18 cellular contexts compared by ENCODE assay signal in genomic region chr1:203295796-203296195, GRCh38. TPM values are rescaled to one million over a fixed set of nuclear protein-coding genes. Genes with fewer than 3 reads are reported as not detected.
DNase-seq lines count a peak whose midpoint lies in the region; ATAC-seq lines count a peak whose summit lies in the region.
"Had no signal": no experiment of that assay in that cellular context is flagged by ENCODE, and none has a peak within 500 bp of the region (broad histone marks: within the 10 kb centered on the region; RNA-seq: fewer than 3 reads in every experiment).

No MANE protein-coding gene starts in this region.

- H3K9me3 Mint-ChIP-seq in activated CD4-positive, alpha-beta T cell treated with anti-CD3 and anti-CD28 coated beads for 36 hours (ENCODE audit: low read depth), result no peaks in the 10 kb centered on the region
- no peaks in the 10 kb centered on the region for H3K9me3 Mint-ChIP-seq in effector memory CD8-positive, alpha-beta T cell
- H3K9me3 Mint-ChIP-seq in stimulated activated memory B cell treated with anti-CD40 and anti-IgM and Interleukin-4, amounts not matched to agents 10 μg/mL and 1 μg/mL and 100 μg/mL, for 72 hours, result no peaks in the 10 kb centered on the region
- H3K9me3 Mint-ChIP-seq: activated CD4-positive, alpha-beta memory T cell treated with anti-CD3 and anti-CD28 coated beads for 36 hours had no signal

- POLR2A ChIA-PET in activated CD4-positive, alpha-beta T cell treated with anti-CD3 and anti-CD28 coated beads for 36 hours (lab: Charles Lee), result interaction anchor here (0.8 to 1.8 kb wide), 3 partner anchors 11 to 29 kb away, joined by 3 to 11 read pairs (median 7); no protein-coding TSS in a partner anchor

- peak overlapping the region; percentile 64 for H3K27ac Mint-ChIP-seq in activated CD4-positive, alpha-beta T cell treated with anti-CD3 and anti-CD28 coated beads for 36 hours
- peak overlapping the region; percentile 38 to 60 for H3K27ac Mint-ChIP-seq in effector memory CD8-positive, alpha-beta T cell
- peak overlapping the region; percentile 83 for H3K27ac Mint-ChIP-seq in stimulated activated memory B cell treated with anti-CD40 and anti-IgM and Interleukin-4, amounts not matched to agents 10 μg/mL and 1 μg/mL and 100 μg/mL, for 72 hours
- H3K27ac Mint-ChIP-seq: activated CD4-positive, alpha-beta memory T cell treated with anti-CD3 and anti-CD28 coated beads for 36 hours had no signal

- intact Hi-C loops in activated CD4-positive, alpha-beta T cell treated with anti-CD3 and anti-CD28 coated beads for 36 hours (cut with DNase I, micrococcal nuclease), result no loop called here

- no peaks in the 10 kb centered on the region for H3K36me3 Mint-ChIP-seq in activated CD4-positive, alpha-beta T cell treated with anti-CD3 and anti-CD28 coated beads for 36 hours (ENCODE audit: low read depth)
- H3K36me3 Mint-ChIP-seq in effector memory CD8-positive, alpha-beta T cell (ENCODE audit: insufficient read depth), result peaks cover 4% of the 10 kb centered on the region
- H3K36me3 Mint-ChIP-seq in stimulated activated memory B cell treated with anti-CD40 and anti-IgM and Interleukin-4, amounts not matched to agents 10 μg/mL and 1 μg/mL and 100 μg/mL, for 72 hours, result no peaks in the 10 kb centered on the region
- H3K36me3 Mint-ChIP-seq: activated CD4-positive, alpha-beta memory T cell treated with anti-CD3 and anti-CD28 coated beads for 36 hours had no signal

- DNase-seq in activated CD4-positive, alpha-beta T cell treated with anti-CD3 and anti-CD28 coated beads for 36 hours, result no peak
- DNase-seq in activated CD4-positive, alpha-beta T cell treated with anti-CD3 and anti-CD28 coated beads for 1 hour, result no peak
- peak; percentile 87 for DNase-seq in NCI-H69 (lab: John Stamatoyannopoulos, UW)
- no peak for DNase-seq in effector memory CD8-positive, alpha-beta T cell
- DNase-seq in activated naive CD4-positive, alpha-beta T cell treated with Interleukin-2 at 50 U/mL for 16 hours, result no peak
- DNase-seq: activated CD4-positive, alpha-beta memory T cell treated with anti-CD3 and anti-CD28 coated beads for 36 hours; Calu3; foreskin melanocyte; IMR-90; left ventricle myocardium inferior; right lobe of liver; SHP77; T1000; tibial artery had no signal

- peaks cover 60% of the 10 kb centered on the region for H3K4me1 Mint-ChIP-seq in activated CD4-positive, alpha-beta T cell treated with anti-CD3 and anti-CD28 coated beads for 36 hours
- H3K4me1 Mint-ChIP-seq in effector memory CD8-positive, alpha-beta T cell (ENCODE audit: low read depth in 2 of 2), result peaks cover 17 to 21% of the 10 kb centered on the region in 2 donors
- H3K4me1 Mint-ChIP-seq in stimulated activated memory B cell treated with anti-CD40 and anti-IgM and Interleukin-4, amounts not matched to agents 10 μg/mL and 1 μg/mL and 100 μg/mL, for 72 hours, result peaks cover 82% of the 10 kb centered on the region

- CTCF ChIA-PET in activated CD4-positive, alpha-beta T cell treated with anti-CD3 and anti-CD28 coated beads for 36 hours (lab: Charles Lee), result interaction anchor here (0.5 to 12.2 kb wide), 8 partner anchors 12 to 406 kb away, joined by 3 to 150 read pairs (median 5); no protein-coding TSS in a partner anchor

- no peak for ATAC-seq in activated CD4-positive, alpha-beta T cell treated with anti-CD3 and anti-CD28 coated beads for 36 hours
- ATAC-seq in effector memory CD8-positive, alpha-beta T cell (replicated peaks), result peak; percentile 59
- peak; percentile 54 for ATAC-seq in stimulated activated memory B cell treated with anti-CD40 and anti-IgM and Interleukin-4, amounts not matched to agents 10 μg/mL and 1 μg/mL and 100 μg/mL, for 72 hours
- ATAC-seq in HG03039 (IDR thresholded peaks at IDR 0.05; ENCODE audit: unreplicated experiment) (no peak), GM18519 (IDR thresholded peaks at IDR 0.05; ENCODE audit: low FRiP score, unreplicated experiment) (no peak)
- ATAC-seq: A549, right lobe of liver had no signal

- H3K27me3 Mint-ChIP-seq in activated CD4-positive, alpha-beta T cell treated with anti-CD3 and anti-CD28 coated beads for 36 hours, result no peaks in the 10 kb centered on the region
- no peaks in the 10 kb centered on the region for H3K27me3 Mint-ChIP-seq in effector memory CD8-positive, alpha-beta T cell
- H3K27me3 Mint-ChIP-seq in stimulated activated memory B cell treated with anti-CD40 and anti-IgM and Interleukin-4, amounts not matched to agents 10 μg/mL and 1 μg/mL and 100 μg/mL, for 72 hours, result no peaks in the 10 kb centered on the region
- H3K27me3 Mint-ChIP-seq: activated CD4-positive, alpha-beta memory T cell treated with anti-CD3 and anti-CD28 coated beads for 36 hours had no signal

- no peak overlapping the region for H3K4me3 Mint-ChIP-seq in activated CD4-positive, alpha-beta T cell treated with anti-CD3 and anti-CD28 coated beads for 36 hours
- H3K4me3 Mint-ChIP-seq in effector memory CD8-positive, alpha-beta T cell, result no peak overlapping the region
- H3K4me3 Mint-ChIP-seq in stimulated activated memory B cell treated with anti-CD40 and anti-IgM and Interleukin-4, amounts not matched to agents 10 μg/mL and 1 μg/mL and 100 μg/mL, for 72 hours, result peak overlapping the region; percentile 4
- H3K4me3 Mint-ChIP-seq: activated CD4-positive, alpha-beta memory T cell treated with anti-CD3 and anti-CD28 coated beads for 36 hours had no signal

RNA-seq across cellular contexts. Expression of gene BTG2, which starts 9.5 kb away (rescaled TPM):
- total RNA-seq in activated CD4-positive, alpha-beta T cell treated with anti-CD3 and anti-CD28 coated beads for 36 hours, result 100 to 1,000 TPM; 114 to 142 TPM

RNA-seq across cellular contexts. Expression of gene FMOD, which starts 55.1 kb away (rescaled TPM):
- total RNA-seq in activated CD4-positive, alpha-beta T cell treated with anti-CD3 and anti-CD28 coated beads for 36 hours, result under 1 TPM; 0.87 to 0.98 TPM
- total RNA-seq: Calu3 had no signal

Comparison
In these comparisons a context has a peak if more than half of its experiments do, and no peak if none do; other contexts are left out.
1. ATAC-seq: peak in effector memory CD8-positive, alpha-beta T cell (single experiment) and stimulated activated memory B cell treated with anti-CD40 and anti-IgM and Interleukin-4, amounts not matched to agents 10 μg/mL and 1 μg/mL and 100 μg/mL, for 72 hours (single experiment); none in activated CD4-positive, alpha-beta T cell treated with anti-CD3 and anti-CD28 coated beads for 36 hours (single experiment), HG03039 (single experiment) and GM18519 (single experiment).
2. Peak in every context shown above with its lines, with median percentiles within 50 percentile points of each other: H3K27ac Mint-ChIP-seq.